Comparison of ENCODE assay signal across 8 cellular contexts in genomic region chr19:43934985-43935708, GRCh38. TPM values are rescaled to one million over a fixed set of nuclear protein-coding genes. Genes with fewer than 3 reads are reported as not detected.
A peak's percentile ranks its signal among the peaks of the same experiment; 100 is the strongest.
DNase-seq lines count a peak whose midpoint lies in the region; ATAC-seq and TF ChIP-seq lines count a peak whose summit lies in the region.

ZNF45 (minus strand) TSS chr19:43935282; CDS start chr19:43922185, 13,097 bp downstream.

- TF ChIP-seq CTCF in BJ (IDR thresholded peaks at IDR 0.05; ENCODE audit: insufficient read depth, low read depth, low read length): no peak

- peaks cover 4% of the 10 kb centered on the region for H3K36me3 ChIP-seq in BJ (ENCODE audit: control insufficient read depth, insufficient read depth, low read length)

- CTCF ChIA-PET in BJ (lab: Yijun Ruan, JAX): interaction anchor here (1.0 to 1.6 kb wide), 4 partner anchors 11 to 45 kb away, joined by 3 to 7 read pairs (median 4); partner anchors contain the start of gene ZNF221

- peak within 1 kb of the TSS; percentile 77 for H3K4me3 ChIP-seq in BJ (ENCODE audit: low read depth, low read length)

- DNase-seq in BJ (ENCODE audit: low read depth): peak; percentile 63
- peak; percentile 96 for DNase-seq in NCI-H69 (lab: John Stamatoyannopoulos, UW)
- peak; percentile 81 for DNase-seq in activated CD4-positive, alpha-beta T cell treated with anti-CD3 and anti-CD28 coated beads, Interleukin-2, amount 50 U/mL, for 1 hour
- DNase-seq in dedifferentiated amniotic fluid mesenchymal stem cell (ENCODE audit: extremely low spot score): peak; percentile 93
- peak; percentile 92 for DNase-seq in left lobe of liver (ENCODE audit: low spot score)
- peak; percentile 84 for DNase-seq in stimulated activated CD4-positive, alpha-beta T cell treated with anti-CD3 and anti-CD28 coated beads, Interleukin-2, amount 100 ng/mL, for 4 hours (ENCODE audit: low read depth)

- POLR2A ChIA-PET in BJ (lab: Charles Lee): no interaction called here

- H3K27me3 ChIP-seq in BJ (ENCODE audit: control insufficient read depth, insufficient read depth, low read length): no peaks in the 10 kb centered on the region

- ATAC-seq in GM19328 (IDR thresholded peaks at IDR 0.05; ENCODE audit: unreplicated experiment) (peak; percentile 96), HG03520 (IDR thresholded peaks at IDR 0.05; ENCODE audit: unreplicated experiment) (peak; percentile 82), left lobe of liver (peak; percentile 99)

RNA-seq across cellular contexts. Expression of gene ZNF45, which starts in this region (rescaled TPM):
- polyA plus RNA-seq in BJ (2011; rRNA removed): 8.8 and 11.3 TPM in 2 replicates
- 8.8 and 10.8 TPM in 2 replicates for polyA minus RNA-seq in BJ (2011; rRNA and poly(A)+ RNA removed)
- total RNA-seq in left lobe of liver: 3.3 TPM

Comparison
In these comparisons a context has a peak if more than half of its experiments do, and no peak if none do; other contexts are left out.
1. Peak in every context shown above with its lines: DNase-seq, ATAC-seq and H3K4me3 ChIP-seq.